ENCODE assay signal across 11 cellular contexts in the genomic region with DNA sequence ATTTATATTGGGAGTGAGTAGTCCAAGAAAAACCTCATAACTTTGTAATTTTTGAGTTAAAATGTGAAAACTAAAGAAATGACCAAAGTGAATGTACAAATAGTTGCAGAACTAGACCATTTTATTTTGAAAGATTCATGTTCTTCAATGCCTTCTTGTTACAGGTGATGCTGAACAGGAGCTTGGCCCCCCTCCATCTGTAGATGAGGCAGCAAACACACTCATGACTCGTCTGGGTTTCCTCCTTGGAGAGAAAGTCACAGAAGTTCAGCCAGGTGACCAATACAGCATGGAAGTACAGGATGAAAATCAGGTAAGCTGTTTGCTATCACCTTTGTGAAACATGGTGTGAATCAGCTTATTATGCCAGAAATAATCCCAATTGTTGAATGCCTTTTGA.
A peak's percentile ranks its signal among the peaks of the same experiment; 100 is the strongest.
DNase-seq lines count a peak whose midpoint lies in the region; FAIRE-seq and TF ChIP-seq lines count a peak whose summit lies in the region.
"Had no signal": no experiment of that assay in that cellular context is flagged by ENCODE, and none has a peak within 500 bp of the region (broad histone marks: within the 10 kb centered on the region; RNA-seq: fewer than 3 reads in every experiment).

No MANE protein-coding gene starts in this region.

- H3F3A ChIP-seq in GM23248 (ENCODE audit: insufficient read depth): peaks cover 22% of the 10 kb centered on the region

- FAIRE-seq in HTR-8/SVneo (lab: Jason Lieb, UNC) (peak; percentile 64), urothelium cell line (lab: Jason Lieb, UNC) (peak; percentile 40)
- FAIRE-seq: GM18507, K562 had no signal

- H3K36me3 ChIP-seq in GM23248 (ENCODE audit: low read depth): peaks cover 26% of the 10 kb centered on the region
- H3K36me3 ChIP-seq: BLaER1, HAP-1 had no signal

- H3K4me2 ChIP-seq in GM23248 (ENCODE audit: unreplicated experiment): no peak overlapping the region
- H3K4me2 ChIP-seq: BLaER1 had no signal

- no peaks in the 10 kb centered on the region for H4K20me1 ChIP-seq in GM23248 (ENCODE audit: insufficient read depth)
- H4K20me1 ChIP-seq: BLaER1 had no signal

- DNase-seq in GM23248 (peak; percentile 5), HTR-8/SVneo (ENCODE audit: insufficient read length, low spot score) (no peak), epithelial cell of esophagus (ENCODE audit: low read depth) (peak; percentile 18), urothelium cell line (ENCODE audit: low spot score) (no peak), NCI-H146 (lab: John Stamatoyannopoulos, UW) (no peak), NCI-H1105 treated with DMSO at 0.1 percent for 48 hours (lab: John Stamatoyannopoulos, UW) (no peak)
- DNase-seq: GOT3 had no signal

- H3K27me3 ChIP-seq in GM23248 (replicated peaks; ENCODE audit: insufficient read depth): no peaks in the 10 kb centered on the region
- H3K27me3 ChIP-seq: BLaER1 had no signal

- no peak for TF ChIP-seq CTCF in epithelial cell of esophagus (IDR thresholded peaks at IDR 0.05; ENCODE audit: insufficient read depth, low read depth, low read length, missing control alignments)

- 78 to 96% methylated on average over 1 of the region's 1 CpG for WGBS in GM23248 (ENCODE audit: low coverage in 1 of 2, low lambda C conversion rate in 2 of 2, missing lambda C conversion rate in 2 of 2), 2 experiments

- no peak overlapping the region for H3K27ac ChIP-seq in GM23248
- H3K27ac ChIP-seq: BLaER1 had no signal

- H2AFZ ChIP-seq in GM23248: no peak overlapping the region

- H3K4me3 ChIP-seq in GM23248: no peak overlapping the region
- H3K4me3 ChIP-seq in epithelial cell of esophagus (ENCODE audit: low read length): no peak overlapping the region
- H3K4me3 ChIP-seq: BLaER1, HAP-1, K562 had no signal

- H3K79me2 ChIP-seq in GM23248 (ENCODE audit: insufficient read depth): peaks cover 89% of the 10 kb centered on the region

- H3K4me1 ChIP-seq in GM23248 (ENCODE audit: insufficient read depth): peaks cover 14% of the 10 kb centered on the region

- no peaks in the 10 kb centered on the region for H3K9me3 ChIP-seq in GM23248 (ENCODE audit: low read depth)
- H3K9me3 ChIP-seq: BLaER1, HAP-1 had no signal

- no peak overlapping the region for H3K9ac ChIP-seq in GM23248
- H3K9ac ChIP-seq: BLaER1 had no signal

- in situ Hi-C loops in GM23248 (cut with MboI): no loop called here

- H3K9me2 ChIP-seq in GM23248 (ENCODE audit: insufficient read depth): no peaks in the 10 kb centered on the region

Comparison
In these comparisons a context has a peak if more than half of its experiments do, and no peak if none do; other contexts are left out.
1. DNase-seq: peak in GM23248 (single experiment) and epithelial cell of esophagus (single experiment); none in HTR-8/SVneo (single experiment), urothelium cell line (single experiment), NCI-H146 (single experiment) and NCI-H1105 treated with DMSO at 0.1 percent for 48 hours (single experiment).